Comparison of ENCODE assay signal across 10 cellular contexts in genomic region chr2:196601430-196602306, GRCh38. TPM values are rescaled to one million over a fixed set of nuclear protein-coding genes. Genes with fewer than 3 reads are reported as not detected.
DNase-seq lines count a peak whose midpoint lies in the region; ATAC-seq and TF ChIP-seq lines count a peak whose summit lies in the region.
"Had no signal": no experiment of that assay in that cellular context is flagged by ENCODE, and none has a peak within 500 bp of the region (broad histone marks: within the 10 kb centered on the region; RNA-seq: fewer than 3 reads in every experiment).

No MANE protein-coding gene starts in this region.

- ATAC-seq in GM21447 (IDR thresholded peaks at IDR 0.05; ENCODE audit: unreplicated experiment), result no peak

- no peak overlapping the region for H3K4me3 Mint-ChIP-seq in T-helper 2 cell treated with Interferon-gamma antibody and Interleukin-4, amounts not matched to agents 5 μg/mL and 100 μg/mL, for 36 hours
- H3K4me3 Mint-ChIP-seq: central memory CD8-positive, alpha-beta T cell; T-helper 1 cell treated with Interleukin-12 subunit alpha and Interleukin-12 subunit beta and Interleukin-4 antibody, amounts not matched to agents 30 μg/mL and 1 μg/mL, for 36 hours had no signal

- TF ChIP-seq CTCF in AG09309 (IDR thresholded peaks at IDR 0.05; ENCODE audit: control insufficient read depth, insufficient read depth, low read depth, low read length, missing control alignments) (peak; percentile 18), brain microvascular endothelial cell (IDR thresholded peaks at IDR 0.05; ENCODE audit: low read depth, low read length, missing control alignments) (peak; percentile 45), MM.1S (IDR thresholded peaks at IDR 0.05; ENCODE audit: low read length) (no peak)

- H3F3A ChIP-seq in MM.1S (ENCODE audit: insufficient read depth, low read length), result no peaks in the 10 kb centered on the region

- H3K9me3 ChIP-seq in MM.1S (replicated peaks; ENCODE audit: insufficient read depth, low read length), result no peaks in the 10 kb centered on the region

- no peak overlapping the region for H2AFZ ChIP-seq in MM.1S (ENCODE audit: low read length)

- H3K9me2 ChIP-seq in MM.1S (replicated peaks; ENCODE audit: insufficient read depth, low read length), result no peaks in the 10 kb centered on the region

- peak; percentile 92 for DNase-seq in AG09309 (ENCODE audit: low read depth)
- DNase-seq in LHCN-M2 (ENCODE audit: low read depth), result peak; percentile 98
- peak; percentile 99 for DNase-seq in brain microvascular endothelial cell
- peak; percentile 59 for DNase-seq in left kidney (ENCODE audit: low read depth, low spot score)
- no peak for DNase-seq in NCI-H2196 (lab: John Stamatoyannopoulos, UW; ENCODE audit: unreplicated experiment)
- no peak for DNase-seq in MM.1S
- no peak for DNase-seq in T-helper 2 cell treated with Interferon-gamma antibody and Interleukin-4, amounts not matched to agents 5 μg/mL and 100 μg/mL, for 36 hours (ENCODE audit: low spot score)

- no peaks in the 10 kb centered on the region for H3K9me3 Mint-ChIP-seq in T-helper 2 cell treated with Interferon-gamma antibody and Interleukin-4, amounts not matched to agents 5 μg/mL and 100 μg/mL, for 36 hours
- H3K9me3 Mint-ChIP-seq: central memory CD8-positive, alpha-beta T cell; T-helper 1 cell treated with Interleukin-12 subunit alpha and Interleukin-12 subunit beta and Interleukin-4 antibody, amounts not matched to agents 30 μg/mL and 1 μg/mL, for 36 hours had no signal

- no peaks in the 10 kb centered on the region for H3K4me1 ChIP-seq in MM.1S (ENCODE audit: low read length)

- H3K79me2 ChIP-seq in MM.1S (ENCODE audit: low read length), result no peaks in the 10 kb centered on the region

- peak overlapping the region; percentile 85 for H3K27ac ChIP-seq in brain microvascular endothelial cell
- H3K27ac ChIP-seq in MM.1S (ENCODE audit: low read length), result no peak overlapping the region

- no peaks in the 10 kb centered on the region for H4K20me1 ChIP-seq in MM.1S (ENCODE audit: insufficient read depth, low read length)

- H3K4me3 ChIP-seq in AG09309 (ENCODE audit: control insufficient read depth, low read depth, low read length), result no peak overlapping the region
- no peak overlapping the region for H3K4me3 ChIP-seq in brain microvascular endothelial cell (ENCODE audit: low read depth, low read length)
- no peak overlapping the region for H3K4me3 ChIP-seq in MM.1S (ENCODE audit: low read length)

- H3K36me3 ChIP-seq in brain microvascular endothelial cell (replicated peaks), result no peaks in the 10 kb centered on the region
- H3K36me3 ChIP-seq in MM.1S (replicated peaks; ENCODE audit: insufficient read depth, low read length), result no peaks in the 10 kb centered on the region

- in situ Hi-C loops in brain microvascular endothelial cell (cut with HindIII; ENCODE audit: low pct_ligation_motif_present, low sequenced_read_pairs), result no loop called here

- no peak overlapping the region for H3K4me2 ChIP-seq in MM.1S (ENCODE audit: low read depth, low read length)

- H3K27me3 ChIP-seq in brain microvascular endothelial cell (replicated peaks), result no peaks in the 10 kb centered on the region
- no peaks in the 10 kb centered on the region for H3K27me3 ChIP-seq in MM.1S (replicated peaks; ENCODE audit: insufficient read depth, low read length)

- H3K4me1 Mint-ChIP-seq in T-helper 2 cell treated with Interferon-gamma antibody and Interleukin-4, amounts not matched to agents 5 μg/mL and 100 μg/mL, for 36 hours (ENCODE audit: low read depth), result no peaks in the 10 kb centered on the region
- H3K4me1 Mint-ChIP-seq: central memory CD8-positive, alpha-beta T cell had no signal

- H3K36me3 Mint-ChIP-seq in T-helper 2 cell treated with Interferon-gamma antibody and Interleukin-4, amounts not matched to agents 5 μg/mL and 100 μg/mL, for 36 hours (ENCODE audit: low read depth), result no peaks in the 10 kb centered on the region

- H3K27ac Mint-ChIP-seq in T-helper 2 cell treated with Interferon-gamma antibody and Interleukin-4, amounts not matched to agents 5 μg/mL and 100 μg/mL, for 36 hours, result no peak overlapping the region
- H3K27ac Mint-ChIP-seq: T-helper 1 cell treated with Interleukin-12 subunit alpha and Interleukin-12 subunit beta and Interleukin-4 antibody, amounts not matched to agents 30 μg/mL and 1 μg/mL, for 36 hours had no signal

- no peak overlapping the region for H3K9ac ChIP-seq in MM.1S (ENCODE audit: low read length)

- peaks cover 24% of the 10 kb centered on the region for H3K27me3 Mint-ChIP-seq in T-helper 2 cell treated with Interferon-gamma antibody and Interleukin-4, amounts not matched to agents 5 μg/mL and 100 μg/mL, for 36 hours (ENCODE audit: low read depth)

RNA-seq across cellular contexts. Expression of gene HECW2, which starts 8.3 kb away (rescaled TPM):
- 4.2 and 5.5 TPM in 2 replicates for total RNA-seq in LHCN-M2 (2014; rRNA removed)
- polyA plus RNA-seq in LHCN-M2 (2012), result 3.1 TPM

RNA-seq across cellular contexts. Expression of gene CCDC150, which starts 37.8 kb away (rescaled TPM):
- total RNA-seq in LHCN-M2 (2014; rRNA removed), result 10.2 and 11.3 TPM in 2 replicates
- polyA plus RNA-seq in LHCN-M2 (2012), result 1.9 TPM

Comparison
In these comparisons a context has a peak if more than half of its experiments do, and no peak if none do; other contexts are left out.
1. DNase-seq: peak in AG09309 (single experiment), LHCN-M2 (single experiment), brain microvascular endothelial cell (single experiment) and left kidney (single experiment); none in NCI-H2196 (single experiment), MM.1S (single experiment) and T-helper 2 cell treated with Interferon-gamma antibody and Interleukin-4, amounts not matched to agents 5 μg/mL and 100 μg/mL, for 36 hours (single experiment).